ENCODE assay signal across 9 cellular contexts in the genomic region with DNA sequence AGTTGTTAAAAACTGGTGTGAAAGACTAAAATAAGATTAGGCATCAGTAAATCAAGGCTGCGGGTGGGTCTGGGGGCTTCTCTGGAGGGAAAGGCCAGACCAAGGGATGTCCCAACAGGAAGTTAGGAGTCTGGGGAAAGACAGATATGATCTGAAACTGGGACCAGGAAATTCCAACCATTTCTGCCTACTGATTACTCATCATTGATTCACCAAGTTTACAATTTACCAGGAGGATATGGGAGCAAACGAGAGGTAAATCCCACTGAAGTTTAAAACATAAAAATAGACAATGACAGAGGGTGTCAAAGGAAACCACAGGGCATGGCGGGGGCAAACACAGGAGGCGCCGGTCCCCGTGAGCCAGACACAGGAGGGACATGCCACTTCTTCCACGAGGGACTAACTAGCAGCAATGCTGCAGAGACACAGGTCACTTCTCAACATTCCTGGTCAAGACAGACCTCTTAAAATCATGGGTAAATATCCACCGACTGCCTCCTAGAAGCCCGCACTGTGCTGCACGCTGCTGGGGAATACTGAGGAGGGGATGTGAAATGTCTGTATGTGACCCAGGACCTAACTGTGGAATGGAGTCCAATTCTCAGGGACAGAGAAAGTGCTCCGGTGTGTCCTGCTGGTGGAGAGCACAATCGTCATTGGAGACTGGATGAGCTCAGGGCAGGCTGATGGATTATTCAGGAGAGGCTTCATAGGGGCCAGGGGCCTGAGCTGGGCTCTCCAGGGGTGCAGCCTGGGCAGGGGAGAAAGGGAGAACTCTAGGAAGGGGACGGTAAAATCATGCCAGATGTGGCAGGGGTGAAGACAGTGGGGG.
DNase-seq lines count a peak whose midpoint lies in the region; ATAC-seq and TF ChIP-seq lines count a peak whose summit lies in the region.
"Had no signal": no experiment of that assay in that cellular context is flagged by ENCODE, and none has a peak within 500 bp of the region (broad histone marks: within the 10 kb centered on the region; RNA-seq: fewer than 3 reads in every experiment).

No MANE protein-coding gene starts in this region.

- H3K9me3 Mint-ChIP-seq in CD4-positive, alpha-beta memory T cell: peaks cover 0 to 1% (median 0%) of the 10 kb centered on the region in 8 donors
- H3K9me3 Mint-ChIP-seq in natural killer cell treated with Interleukin-12 subunit alpha and Interleukin-12 subunit beta and Interleukin-15 and Interleukin-18, amount 100 ng/mL, for 72 hours: no peaks in the 10 kb centered on the region

- H3K27ac ChIP-seq in CD4-positive, alpha-beta memory T cell (ENCODE audit: low read depth, low read length): no peak overlapping the region
- H3K27ac ChIP-seq in PC-3 (ENCODE audit: low read length) (peak overlapping the region; percentile 80), coronary artery (peak overlapping the region; percentile 11 to 75)
- H3K27ac ChIP-seq: cardiac muscle cell had no signal

- H3K4me1 Mint-ChIP-seq in CD4-positive, alpha-beta memory T cell: peaks cover 20 to 71% (median 51%) of the 10 kb centered on the region in 4 donors
- H3K4me1 Mint-ChIP-seq in natural killer cell treated with Interleukin-12 subunit alpha and Interleukin-12 subunit beta and Interleukin-15 and Interleukin-18, amount 100 ng/mL, for 72 hours (ENCODE audit: low read depth in 2 of 2): peaks cover 44 to 47% of the 10 kb centered on the region in 2 donors

- no peaks in the 10 kb centered on the region for H3K9me3 ChIP-seq in CD4-positive, alpha-beta memory T cell (ENCODE audit: control insufficient read depth in 1 of 2, low read length in 2 of 2)
- H3K9me3 ChIP-seq in PC-3 (ENCODE audit: low read length): no peaks in the 10 kb centered on the region

- intact Hi-C loops in CD4-positive, alpha-beta memory T cell (cut with micrococcal nuclease): no loop called here
- intact Hi-C loops in PC-3 (cut with micrococcal nuclease): no loop called here

- H3K36me3 Mint-ChIP-seq in CD4-positive, alpha-beta memory T cell: peaks cover 47 to 81% of the 10 kb centered on the region in 2 donors
- H3K36me3 Mint-ChIP-seq in natural killer cell treated with Interleukin-12 subunit alpha and Interleukin-12 subunit beta and Interleukin-15 and Interleukin-18, amount 100 ng/mL, for 72 hours: peaks cover 38% of the 10 kb centered on the region

- peak overlapping the region in 1 of 8 donors; percentile 8 for H3K4me3 Mint-ChIP-seq in CD4-positive, alpha-beta memory T cell
- H3K4me3 Mint-ChIP-seq in natural killer cell treated with Interleukin-12 subunit alpha and Interleukin-12 subunit beta and Interleukin-15 and Interleukin-18, amount 100 ng/mL, for 72 hours: peak overlapping the region; percentile 27

- no peaks in the 10 kb centered on the region for H3K27me3 ChIP-seq in CD4-positive, alpha-beta memory T cell (ENCODE audit: insufficient read depth, low read length)
- H3K27me3 ChIP-seq in PC-3 (ENCODE audit: low read length): no peaks in the 10 kb centered on the region
- H3K27me3 ChIP-seq: cardiac muscle cell had no signal

- CTCF ChIA-PET in CD4-positive, alpha-beta memory T cell (lab: Charles Lee; ENCODE audit: partially characterized antibody): interaction anchor here (1.3 to 5.4 kb wide), 2 partner anchors 9 to 153 kb away, joined by 5 to 58 read pairs; no protein-coding TSS in a partner anchor
- CTCF ChIA-PET in PC-3 (lab: Charles Lee): interaction anchor here (1.2 kb wide), 1 partner anchor 10 kb away, joined by 4 read pairs; no protein-coding TSS in a partner anchor

- H4K20me1 ChIP-seq in PC-3 (ENCODE audit: low read length): peaks cover 14% of the 10 kb centered on the region

- no peaks in the 10 kb centered on the region for H3K9me2 ChIP-seq in PC-3 (replicated peaks; ENCODE audit: low read length)

- H3K4me2 ChIP-seq in PC-3 (ENCODE audit: low read length): peak overlapping the region; percentile 52

- no peak for DNase-seq in CD4-positive, alpha-beta memory T cell
- DNase-seq in PC-3: peak; percentile 91
- no peak for DNase-seq in coronary artery (ENCODE audit: low spot score)
- DNase-seq in natural killer cell treated with Interleukin-12 subunit alpha and Interleukin-12 subunit beta and Interleukin-15 and Interleukin-18, amount 100 ng/mL, for 72 hours (ENCODE audit: low spot score): no peak
- no peak for DNase-seq in C1 segment of cervical spinal cord (lab: John Stamatoyannopoulos, UW)
- DNase-seq in AML-193 (lab: John Stamatoyannopoulos, UW): no peak

- H3K9ac ChIP-seq in PC-3 (ENCODE audit: low read length): peak overlapping the region; percentile 40

- H3F3A ChIP-seq in PC-3 (ENCODE audit: low read length, unreplicated experiment): peaks cover 23% of the 10 kb centered on the region

- H3K4me1 ChIP-seq in CD4-positive, alpha-beta memory T cell (ENCODE audit: insufficient read depth, low read length): peaks cover 14% of the 10 kb centered on the region
- H3K4me1 ChIP-seq in PC-3 (ENCODE audit: insufficient read depth, low read length): peaks cover 68% of the 10 kb centered on the region

- H2AFZ ChIP-seq in PC-3 (ENCODE audit: low read length): no peak overlapping the region

- peak overlapping the region in 5 of 7 donors; percentile 58 to 79 (median 74) for H3K27ac Mint-ChIP-seq in CD4-positive, alpha-beta memory T cell
- H3K27ac Mint-ChIP-seq in natural killer cell treated with Interleukin-12 subunit alpha and Interleukin-12 subunit beta and Interleukin-15 and Interleukin-18, amount 100 ng/mL, for 72 hours: peak overlapping the region; percentile 60 to 84

- TSS peak; percentile 83 for BruUV-seq in PC-3 (replicated peaks; lab: Mats Ljungman, UMichigan)

- ATAC-seq in PC-3 (peak; percentile 66), HG02973 (IDR thresholded peaks at IDR 0.05; ENCODE audit: unreplicated experiment) (no peak), HG03280 (IDR thresholded peaks at IDR 0.05; ENCODE audit: unreplicated experiment) (no peak)
- peak in 1 of 2 donors; percentile 13 for ATAC-seq in natural killer cell treated with Interleukin-12 subunit alpha and Interleukin-12 subunit beta and Interleukin-15 and Interleukin-18, amount 100 ng/mL, for 72 hours

- no peak overlapping the region for H3K4me3 ChIP-seq in CD4-positive, alpha-beta memory T cell (ENCODE audit: low read length in 2 of 2)
- H3K4me3 ChIP-seq in PC-3 (ENCODE audit: low read length): peak overlapping the region; percentile 6; the same call in 1 of the 2 replicates
- H3K4me3 ChIP-seq in coronary artery: no peak overlapping the region
- H3K4me3 ChIP-seq: cardiac muscle cell had no signal

- POLR2A ChIA-PET in CD4-positive, alpha-beta memory T cell (lab: Charles Lee; ENCODE audit: partially characterized antibody): interaction anchor here (1.0 to 2.7 kb wide), 3 partner anchors 10 to 26 kb away, joined by 3 to 7 read pairs (median 4); no protein-coding TSS in a partner anchor
- POLR2A ChIA-PET in PC-3 (lab: Charles Lee; ENCODE audit: unreplicated experiment): interaction anchor here (0.5 kb wide), 1 partner anchor 188 kb away, joined by 4 read pairs; no protein-coding TSS in a partner anchor

- peaks cover 57% of the 10 kb centered on the region for H3K36me3 ChIP-seq in CD4-positive, alpha-beta memory T cell (ENCODE audit: insufficient read depth, low read length)
- peaks cover 74% of the 10 kb centered on the region for H3K36me3 ChIP-seq in PC-3 (ENCODE audit: low read depth, low read length)
- H3K36me3 ChIP-seq: cardiac muscle cell had no signal

- peaks cover 93% of the 10 kb centered on the region for H3K79me2 ChIP-seq in PC-3 (ENCODE audit: low read length)

- no peaks in the 10 kb centered on the region for H3K27me3 Mint-ChIP-seq in CD4-positive, alpha-beta memory T cell
- H3K27me3 Mint-ChIP-seq in natural killer cell treated with Interleukin-12 subunit alpha and Interleukin-12 subunit beta and Interleukin-15 and Interleukin-18, amount 100 ng/mL, for 72 hours: no peaks in the 10 kb centered on the region

- TF ChIP-seq CTCF in PC-3 (conservative IDR thresholded peaks at IDR 0.05; ENCODE audit: low read depth, low read length) (no peak), coronary artery (IDR thresholded peaks at IDR 0.05) (no peak)
